Comparison of ENCODE assay signal across 1 cellular context in genomic region chr5:177439518-177440053, GRCh38.
TF ChIP-seq lines count a peak whose summit lies in the region.

No MANE protein-coding gene starts in this region.

TF ChIP-seq in K562, 482 proteins besides CTCF, POLR2A, EP300 and RAD21:
- peak; percentile 49; the same call in 1 of the 2 replicates for TF ChIP-seq POLR2AphosphoS2 (IDR thresholded peaks at IDR 0.05; ENCODE audit: low read length)
- TF ChIP-seq NR3C1 (CRISPR knock-in tag; IDR thresholded peaks at IDR 0.05) = no peak
- TF ChIP-seq THRB (CRISPR knock-in tag; conservative IDR thresholded peaks at IDR 0.05) = 0 out of 2 replicates have a peak, but pooled peaks have one; percentile 28
- no peak for TF ChIP-seq FOXP4 (CRISPR knock-in tag; IDR thresholded peaks at IDR 0.05; ENCODE audit: borderline replicate concordance)
- TF ChIP-seq GABPB2 (CRISPR knock-in tag; conservative IDR thresholded peaks at IDR 0.05) = no peak
- TF ChIP-seq CAMTA2 (CRISPR knock-in tag; conservative IDR thresholded peaks at IDR 0.05) = no peak
- TF ChIP-seq SUPT5H (IDR thresholded peaks at IDR 0.05) = 0 out of 2 replicates have a peak, but pooled peaks have one; percentile 38
- peak; percentile 50 for TF ChIP-seq POLR2B (IDR thresholded peaks at IDR 0.05; ENCODE audit: low read depth, partially characterized antibody)
- no peak for TF ChIP-seq ELK1 (CRISPR knock-in tag; IDR thresholded peaks at IDR 0.05)
- TF ChIP-seq POLR2G (IDR thresholded peaks at IDR 0.05; ENCODE audit: low read depth, low read length) = peak; percentile 26; the same call in 1 of the 2 replicates
- peak; percentile 45; the same call in 1 of the 2 replicates for TF ChIP-seq POLR2AphosphoS5 (IDR thresholded peaks at IDR 0.05; ENCODE audit: control insufficient read depth, insufficient read depth, low read depth, low read length)
- TF ChIP-seq EP400 (IDR thresholded peaks at IDR 0.05) = no peak
- TF ChIP-seq ZBTB49 (CRISPR knock-in tag; IDR thresholded peaks at IDR 0.05; ENCODE audit: borderline replicate concordance) = no peak
- TF ChIP-seq BHLHE40 (IDR thresholded peaks at IDR 0.05; ENCODE audit: low read length) = no peak
- TF ChIP-seq HNRNPK (IDR thresholded peaks at IDR 0.05; ENCODE audit: low read depth, low read length, poor library complexity, severe bottlenecking) = no peak
- no peak for TF ChIP-seq GABPB1 (CRISPR knock-in tag; IDR thresholded peaks at IDR 0.05)
